19 cellular contexts compared by ENCODE assay signal in genomic region chr4:76549765-76550164, GRCh38.
DNase-seq lines count a peak whose midpoint lies in the region; ATAC-seq, FAIRE-seq and TF ChIP-seq lines count a peak whose summit lies in the region.
"Had no signal": no experiment of that assay in that cellular context is flagged by ENCODE, and none has a peak within 500 bp of the region (broad histone marks: within the 10 kb centered on the region; RNA-seq: fewer than 3 reads in every experiment).

No MANE protein-coding gene starts in this region.

- H3K36me3 ChIP-seq in right lobe of liver (no peaks in the 10 kb centered on the region), HepG2 (replicated peaks in 1 of 2; ENCODE audit: control insufficient read depth in 1 of 2, insufficient read depth in 2 of 2, low read length in 2 of 2) (no peaks in the 10 kb centered on the region), astrocyte (ENCODE audit: insufficient read depth, low read length) (no peaks in the 10 kb centered on the region), mesenchymal stem cell (ENCODE audit: control insufficient read depth in 1 of 2, insufficient read depth in 2 of 2, low read depth in 1 of 2, low read length in 2 of 2) (no peaks in the 10 kb centered on the region)
- H3K36me3 ChIP-seq: BLaER1 treated with 17β-estradiol and CSF1 and Interleukin-3, amounts not matched to agents 10 nM and 100 nM; HAP-1 had no signal

- H2AFZ ChIP-seq in HepG2 (ENCODE audit: low read length) (no peak overlapping the region), astrocyte (ENCODE audit: low read depth, low read length) (no peak overlapping the region), mesenchymal stem cell (ENCODE audit: low read depth, low read length) (no peak overlapping the region)

- H3K36me3 Mint-ChIP-seq in astrocyte (ENCODE audit: low read depth, unreplicated experiment) = no peaks in the 10 kb centered on the region
- H3K36me3 Mint-ChIP-seq in activated CD4-positive, alpha-beta memory T cell treated with anti-CD3 and anti-CD28 coated beads for 36 hours = no peaks in the 10 kb centered on the region
- H3K36me3 Mint-ChIP-seq: CD8-positive, alpha-beta T cell had no signal

- CTCF ChIA-PET in HepG2 (lab: Yijun Ruan, JAX; ENCODE audit: low intra/inter-chr PET ratio, low total read pairs) = no interaction called here
- CTCF ChIA-PET in activated CD4-positive, alpha-beta memory T cell treated with anti-CD3 and anti-CD28 coated beads for 36 hours (lab: Charles Lee) = no interaction called here

- POLR2A ChIA-PET in HepG2 (lab: Yijun Ruan, JAX) = no interaction called here
- POLR2A ChIA-PET in activated CD4-positive, alpha-beta memory T cell treated with anti-CD3 and anti-CD28 coated beads for 36 hours (lab: Charles Lee) = no interaction called here

- in situ Hi-C loops in HepG2 (cut with HindIII; ENCODE audit: extremely low pct_ligation_motif_present, low pct_unique_long_range_greater_than_20kb) (no loop called here), GM13976 (cut with MboI; ENCODE audit: low sequenced_read_pairs, unreplicated experiment) (no loop called here)

- no peak overlapping the region for H3K4me3 Mint-ChIP-seq in astrocyte (ENCODE audit: unreplicated experiment)
- H3K4me3 Mint-ChIP-seq in activated CD4-positive, alpha-beta memory T cell treated with anti-CD3 and anti-CD28 coated beads for 36 hours = no peak overlapping the region
- H3K4me3 Mint-ChIP-seq: CD8-positive, alpha-beta T cell had no signal

- H3K9ac ChIP-seq in HepG2 (ENCODE audit: insufficient read depth, low read depth, low read length) = no peak overlapping the region
- H3K9ac ChIP-seq in astrocyte (ENCODE audit: low read length) = no peak overlapping the region
- no peak overlapping the region for H3K9ac ChIP-seq in mesenchymal stem cell (ENCODE audit: low read length)
- H3K9ac ChIP-seq: BLaER1 treated with 17β-estradiol and CSF1 and Interleukin-3, amounts not matched to agents 10 nM and 100 nM had no signal

- intact Hi-C loops in right lobe of liver (cut with DNase I) = no loop called here
- intact Hi-C loops in HepG2 (cut with micrococcal nuclease; ENCODE audit: unreplicated experiment) = no loop called here
- intact Hi-C loops in activated CD4-positive, alpha-beta memory T cell treated with anti-CD3 and anti-CD28 coated beads for 36 hours (cut with micrococcal nuclease) = no loop called here

- H3K27ac Mint-ChIP-seq in astrocyte (ENCODE audit: unreplicated experiment) = peak overlapping the region; percentile 66
- H3K27ac Mint-ChIP-seq in activated CD4-positive, alpha-beta memory T cell treated with anti-CD3 and anti-CD28 coated beads for 36 hours = no peak overlapping the region
- H3K27ac Mint-ChIP-seq: CD8-positive, alpha-beta T cell had no signal

- H4K20me1 ChIP-seq in HepG2 (ENCODE audit: insufficient read depth, low read length) (no peaks in the 10 kb centered on the region), astrocyte (ENCODE audit: insufficient read depth, low read length) (no peaks in the 10 kb centered on the region)
- H4K20me1 ChIP-seq: BLaER1 treated with 17β-estradiol and CSF1 and Interleukin-3, amounts not matched to agents 10 nM and 100 nM had no signal

- H2BK120ac ChIP-seq in mesenchymal stem cell (ENCODE audit: low read depth, low read length) = no peak overlapping the region

- H3K79me1 ChIP-seq in mesenchymal stem cell (replicated peaks; ENCODE audit: low read length, poor library complexity, severe bottlenecking) = no peaks in the 10 kb centered on the region

- DNase-seq in right lobe of liver = no peak
- DNase-seq in HepG2 (ENCODE audit: low spot score) = no peak
- DNase-seq in astrocyte (ENCODE audit: low read depth) = no peak
- no peak for DNase-seq in mesenchymal stem cell
- no peak for DNase-seq in GM13976 (ENCODE audit: low spot score)
- DNase-seq in medulla oblongata (ENCODE audit: extremely low spot score) = no peak
- no peak for DNase-seq in activated CD4-positive, alpha-beta memory T cell treated with anti-CD3 and anti-CD28 coated beads for 36 hours
- DNase-seq: 8988T; CD8-positive, alpha-beta T cell; DMS 273 treated with DMSO at 0.1 percent for 48 hours; DMS53; DND-41; EL had no signal

- no TSS peak for BruUV-seq in HepG2 (replicated peaks; lab: Mats Ljungman, UMichigan)

- 33% methylated on average over 1 of the region's 1 CpG for WGBS in right lobe of liver (ENCODE audit: insufficient coverage, low coverage, low lambda C conversion rate, missing lambda C conversion rate)
- 85% methylated on average over 1 of the region's 1 CpG for WGBS in HepG2 (ENCODE audit: low lambda C conversion rate)
- no CpG with 5 or more reads among the region's 1 CpG for WGBS in mesenchymal stem cell

- H4K8ac ChIP-seq in mesenchymal stem cell (ENCODE audit: low read length) = peak overlapping the region; percentile 24

- no peak overlapping the region for H3K23ac ChIP-seq in mesenchymal stem cell (ENCODE audit: low read length in 2 of 2)

- H3K27ac ChIP-seq in right lobe of liver = peak overlapping the region in 1 of 3 donors; percentile 36
- H3K27ac ChIP-seq in HepG2 (ENCODE audit: extremely low read length, insufficient read depth, low read length) = no peak overlapping the region
- no peak overlapping the region for H3K27ac ChIP-seq in astrocyte (ENCODE audit: low read depth, low read length)
- H3K27ac ChIP-seq in mesenchymal stem cell (ENCODE audit: low read length, poor library complexity, severe bottlenecking) = no peak overlapping the region
- H3K27ac ChIP-seq: BLaER1 treated with 17β-estradiol and CSF1 and Interleukin-3, amounts not matched to agents 10 nM and 100 nM had no signal

- no peak overlapping the region for H2BK15ac ChIP-seq in mesenchymal stem cell (ENCODE audit: low read depth, poor library complexity, severe bottlenecking)

- H3K27me3 Mint-ChIP-seq in astrocyte (ENCODE audit: low read depth, unreplicated experiment) = no peaks in the 10 kb centered on the region
- peaks cover 2% of the 10 kb centered on the region for H3K27me3 Mint-ChIP-seq in activated CD4-positive, alpha-beta memory T cell treated with anti-CD3 and anti-CD28 coated beads for 36 hours

- H3K9me3 Mint-ChIP-seq in astrocyte (ENCODE audit: unreplicated experiment) = no peaks in the 10 kb centered on the region
- H3K9me3 Mint-ChIP-seq in activated CD4-positive, alpha-beta memory T cell treated with anti-CD3 and anti-CD28 coated beads for 36 hours = no peaks in the 10 kb centered on the region
- H3K9me3 Mint-ChIP-seq: CD8-positive, alpha-beta T cell had no signal

- no peak overlapping the region for H3K14ac ChIP-seq in mesenchymal stem cell (ENCODE audit: low read length in 2 of 2)

- no peak overlapping the region for H2BK5ac ChIP-seq in mesenchymal stem cell (ENCODE audit: low read depth, low read length, poor library complexity, severe bottlenecking)

- H3K79me2 ChIP-seq in HepG2 (ENCODE audit: insufficient read depth, low read length) (no peaks in the 10 kb centered on the region), astrocyte (ENCODE audit: insufficient read depth, low read length) (no peaks in the 10 kb centered on the region)

- no peaks in the 10 kb centered on the region for H3K9me3 ChIP-seq in right lobe of liver
- no peaks in the 10 kb centered on the region for H3K9me3 ChIP-seq in HepG2 (ENCODE audit: low read length)
- no peaks in the 10 kb centered on the region for H3K9me3 ChIP-seq in astrocyte (ENCODE audit: insufficient read depth, low read depth, low read length)
- H3K9me3 ChIP-seq in mesenchymal stem cell (ENCODE audit: control insufficient read depth, low read length) = no peaks in the 10 kb centered on the region
- H3K9me3 ChIP-seq: HAP-1 had no signal

- FAIRE-seq in HepG2 (lab: Jason Lieb, UNC) (no peak), astrocyte (lab: Jason Lieb, UNC) (no peak)
- FAIRE-seq: GM12878, GM19239, H1, HTR-8/SVneo had no signal

- H3K18ac ChIP-seq in mesenchymal stem cell (ENCODE audit: low read depth in 1 of 2, low read length in 2 of 2) = peak overlapping the region in 1 of 2 experiments; percentile 5

- TF ChIP-seq POLR2A in right lobe of liver (IDR thresholded peaks at IDR 0.05) = no peak
- no peak for TF ChIP-seq POLR2A in HepG2 (IDR thresholded peaks at IDR 0.05; ENCODE audit: insufficient read depth in 1 of 2, low read depth in 2 of 2, low read length in 2 of 2)

- no peaks in the 10 kb centered on the region for H3K27me3 ChIP-seq in right lobe of liver
- H3K27me3 ChIP-seq in HepG2 (ENCODE audit: control insufficient read depth in 1 of 2, insufficient read depth in 2 of 2, low read length in 2 of 2) = no peaks in the 10 kb centered on the region
- no peaks in the 10 kb centered on the region for H3K27me3 ChIP-seq in astrocyte (ENCODE audit: insufficient read depth, low read length)
- no peaks in the 10 kb centered on the region for H3K27me3 ChIP-seq in mesenchymal stem cell (ENCODE audit: control insufficient read depth in 1 of 2, insufficient read depth in 1 of 2, low read length in 2 of 2)
- H3K27me3 ChIP-seq: BLaER1 treated with 17β-estradiol and CSF1 and Interleukin-3, amounts not matched to agents 10 nM and 100 nM had no signal

- H3K4me1 ChIP-seq in right lobe of liver = peaks cover 0 to 12% (median 4%) of the 10 kb centered on the region in 4 donors
- H3K4me1 ChIP-seq in HepG2 (ENCODE audit: insufficient read depth, low read length) = no peaks in the 10 kb centered on the region
- peaks cover 31% of the 10 kb centered on the region for H3K4me1 ChIP-seq in astrocyte (ENCODE audit: insufficient read depth, low read length)
- peaks cover 14% of the 10 kb centered on the region for H3K4me1 ChIP-seq in mesenchymal stem cell (ENCODE audit: control insufficient read depth, insufficient read depth, low read depth, low read length)

- peak overlapping the region in 1 of 2 experiments; percentile 52 for H2BK12ac ChIP-seq in mesenchymal stem cell (ENCODE audit: low read length in 2 of 2)

- no peak overlapping the region for H3K4me2 ChIP-seq in HepG2 (ENCODE audit: low read depth, low read length)
- no peak overlapping the region for H3K4me2 ChIP-seq in astrocyte (ENCODE audit: low read length)
- no peak overlapping the region for H3K4me2 ChIP-seq in mesenchymal stem cell (ENCODE audit: low read length, poor library complexity, severe bottlenecking)

- H3K4me3 ChIP-seq in right lobe of liver (no peak overlapping the region), HepG2 (replicated peaks in 1 of 3; ENCODE audit: insufficient read depth in 1 of 3, low read depth in 2 of 3, low read length in 3 of 3) (no peak overlapping the region), astrocyte (ENCODE audit: insufficient read depth, low read depth, low read length) (no peak overlapping the region), mesenchymal stem cell (ENCODE audit: insufficient read depth in 1 of 2, low read depth in 1 of 2, low read length in 2 of 2) (no peak overlapping the region)
- H3K4me3 ChIP-seq: BLaER1 treated with 17β-estradiol and CSF1 and Interleukin-3, amounts not matched to agents 10 nM and 100 nM; GM12878; HAP-1 had no signal

- ATAC-seq in right lobe of liver = peak in 3 of 4 donors; percentile 11 to 71 (median 24)
- no peak for ATAC-seq in HepG2
- ATAC-seq: CD8-positive, alpha-beta T cell; GM12878 had no signal

- H3K4me1 Mint-ChIP-seq in astrocyte (ENCODE audit: low read depth, unreplicated experiment) = peaks cover 44% of the 10 kb centered on the region
- H3K4me1 Mint-ChIP-seq in activated CD4-positive, alpha-beta memory T cell treated with anti-CD3 and anti-CD28 coated beads for 36 hours (ENCODE audit: low read depth) = peaks cover 7% of the 10 kb centered on the region

- TF ChIP-seq EP300 in HepG2 (IDR thresholded peaks at IDR 0.05; ENCODE audit: low read depth in 2 of 2, low read length in 2 of 2) (no peak), HepG2 (CRISPR knock-in tag; IDR thresholded peaks at IDR 0.05; ENCODE audit: borderline replicate concordance) (no peak)

- H3K4ac ChIP-seq in mesenchymal stem cell (ENCODE audit: low read depth in 1 of 2, low read length in 2 of 2) = no peak overlapping the region

- TF ChIP-seq CTCF in right lobe of liver (IDR thresholded peaks at IDR 0.05) (no peak), HepG2 (CRISPR knock-in tag; IDR thresholded peaks at IDR 0.05) (no peak), astrocyte (IDR thresholded peaks at IDR 0.05; ENCODE audit: insufficient read depth, low read depth, low read length) (no peak), GM13976 (IDR thresholded peaks at IDR 0.05; ENCODE audit: borderline replicate concordance, control extremely low read depth, extremely low read depth, insufficient read depth, missing control alignments) (no peak)

- peak overlapping the region; percentile 93 for H2AK5ac ChIP-seq in mesenchymal stem cell (ENCODE audit: low read length, severe bottlenecking)

- TF ChIP-seq RAD21 in HepG2 (CRISPR knock-in tag; IDR thresholded peaks at IDR 0.05) = no peak

- H4K91ac ChIP-seq in mesenchymal stem cell (ENCODE audit: low read length) = no peak overlapping the region
